Comparison of ENCODE assay signal across 8 cellular contexts in the genomic region with DNA sequence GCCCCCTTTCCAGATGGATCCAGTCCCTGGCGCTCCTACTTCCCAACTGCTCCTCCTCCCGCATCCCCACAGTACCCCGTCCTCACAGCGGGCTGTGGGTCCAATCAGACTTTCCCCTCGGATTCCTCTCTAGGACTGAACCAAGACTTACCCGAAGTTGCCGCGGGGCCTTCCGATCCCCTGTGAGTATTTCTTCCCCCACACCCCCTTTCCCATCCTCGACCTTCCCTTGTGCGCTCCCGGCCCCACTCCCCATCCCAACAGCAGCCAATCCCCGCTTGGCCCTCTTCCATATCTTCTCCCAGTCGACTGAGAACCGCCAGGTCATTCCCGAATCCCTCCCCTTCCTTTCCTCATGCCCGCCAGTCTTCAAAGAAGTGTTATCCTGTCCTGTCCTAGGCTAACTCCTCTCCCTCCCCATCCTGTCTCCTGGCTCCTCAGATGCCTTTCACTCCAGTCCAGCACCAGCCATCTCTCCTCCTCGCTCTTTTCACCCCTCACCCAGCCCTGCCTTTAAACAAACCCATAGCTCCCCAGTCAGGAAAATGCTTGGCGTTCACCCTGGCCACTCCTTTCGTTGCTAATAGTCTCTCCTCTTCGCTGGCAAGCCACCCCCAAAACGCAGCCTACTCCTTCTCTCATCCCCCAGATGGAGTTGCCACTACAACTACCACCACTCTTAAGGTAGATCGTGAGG. TPM values are rescaled to one million over a fixed set of nuclear protein-coding genes. Genes with fewer than 3 reads are reported as not detected.
A peak's percentile ranks its signal among the peaks of the same experiment; 100 is the strongest.
DNase-seq lines count a peak whose midpoint lies in the region; TF ChIP-seq lines count a peak whose summit lies in the region.

No MANE protein-coding gene starts in this region.

- H3K27me3 ChIP-seq in mammary epithelial cell (ENCODE audit: insufficient read depth, low read length): no peaks in the 10 kb centered on the region
- no peaks in the 10 kb centered on the region for H3K27me3 ChIP-seq in kidney epithelial cell (ENCODE audit: control insufficient read depth, insufficient read depth, low read length)

- in situ Hi-C loops in mammary epithelial cell (cut with MboI; ENCODE audit: low sequenced_read_pairs in 2 of 2): loop anchor here in 1 of 2 donors (10.0 kb wide), 1 partner anchor 138 kb away; no protein-coding TSS in a partner anchor

- H3K4me1 ChIP-seq in mammary epithelial cell (ENCODE audit: insufficient read depth, low read length): peaks cover 18% of the 10 kb centered on the region

- no peak for TF ChIP-seq CTCF in mammary epithelial cell (conservative IDR thresholded peaks at IDR 0.05 in 1 of 2, IDR thresholded peaks at IDR 0.05 in 1 of 2; ENCODE audit: extremely low read depth in 1 of 2, insufficient read depth in 1 of 2, low read depth in 1 of 2, low read length in 2 of 2)
- TF ChIP-seq CTCF in kidney epithelial cell (IDR thresholded peaks at IDR 0.05; ENCODE audit: insufficient read depth, low read length, poor library complexity, severe bottlenecking): no peak

- H3K9me3 ChIP-seq in mammary epithelial cell (replicated peaks; ENCODE audit: insufficient read depth, low read length): no peaks in the 10 kb centered on the region

- H3K27ac ChIP-seq in mammary epithelial cell (ENCODE audit: insufficient read depth, low read depth, low read length) (peak overlapping the region; percentile 57), substantia nigra (ENCODE audit: low read depth, low read length, poor library complexity, severe bottlenecking) (peak overlapping the region; percentile 79)

- 5% methylated on average over 7 of the region's 23 CpGs for WGBS in mammary epithelial cell (ENCODE audit: low coverage, missing lambda C conversion rate)

- BruUV-seq in mammary epithelial cell (replicated peaks; lab: Mats Ljungman, UMichigan): no TSS peak

- no peaks in the 10 kb centered on the region for H4K20me1 ChIP-seq in mammary epithelial cell (ENCODE audit: insufficient read depth, low read length)

- dilution Hi-C loops in mammary epithelial cell (cut with HindIII; ENCODE audit: low sequenced_read_pairs): no loop called here

- H3K36me3 ChIP-seq in mammary epithelial cell (ENCODE audit: insufficient read depth, low read length): peaks cover 2% of the 10 kb centered on the region
- peaks cover 1% of the 10 kb centered on the region for H3K36me3 ChIP-seq in kidney epithelial cell (ENCODE audit: control insufficient read depth, insufficient read depth, low read length)

- peak; percentile 35 for DNase-seq in NCI-H345 (lab: John Stamatoyannopoulos, UW)
- DNase-seq in NCI-H345 treated with DMSO at 0.1 percent for 48 hours (lab: John Stamatoyannopoulos, UW; ENCODE audit: unreplicated experiment): no peak
- peak; percentile 5 for DNase-seq in NCI-H1105 (lab: John Stamatoyannopoulos, UW)
- peak; percentile 24 for DNase-seq in mammary epithelial cell
- DNase-seq in kidney epithelial cell (ENCODE audit: low read depth): no peak
- DNase-seq in substantia nigra (lab: John Stamatoyannopoulos, UW): peak in 12 of 49 donors; percentile 26 to 58 (median 41)
- DNase-seq in NCI-H1417 treated with DMSO at 0.1 percent for 48 hours (lab: John Stamatoyannopoulos, UW): no peak
- DNase-seq in NCI-H2029 (lab: John Stamatoyannopoulos, UW): no peak

- intact Hi-C loops in mammary epithelial cell (cut with micrococcal nuclease): loop anchor here (2.0 to 10.0 kb wide), 3 partner anchors 26 to 278 kb away; partner anchors contain the start of genes COQ4, SPTAN1 and TRUB2

- H3K4me2 ChIP-seq in mammary epithelial cell (ENCODE audit: insufficient read depth, low read depth, low read length): peak overlapping the region; percentile 82

- H3K4me3 ChIP-seq in mammary epithelial cell (replicated peaks in 1 of 3; ENCODE audit: insufficient read depth in 1 of 3, low read depth in 2 of 3, low read length in 3 of 3) (peak overlapping the region; percentile 59 to 73 (median 66)), kidney epithelial cell (ENCODE audit: low read depth, low read length) (peak overlapping the region; percentile 59)

- H2AFZ ChIP-seq in mammary epithelial cell (ENCODE audit: low read depth, low read length): peak overlapping the region; percentile 94

- H3K9ac ChIP-seq in mammary epithelial cell (ENCODE audit: insufficient read depth, low read length): peak overlapping the region; percentile 75

- CTCF ChIA-PET in mammary epithelial cell (lab: Charles Lee; ENCODE audit: low non-redundant PET): interaction anchor here (0.6 to 0.7 kb wide), 2 partner anchors 30 to 86 kb away, joined by 4 to 8 read pairs; partner anchors contain the start of gene CIZ1

- H3K79me2 ChIP-seq in mammary epithelial cell (ENCODE audit: insufficient read depth, low read length): peaks cover 50% of the 10 kb centered on the region

RNA-seq across cellular contexts. Expression of gene SWI5, which starts 0.6 kb away (rescaled TPM):
- total RNA-seq in mammary epithelial cell (10 to 100 TPM; 13.5 to 26.3 TPM), kidney epithelial cell (37.4 and 45.5 TPM in 2 replicates)
- polyA plus RNA-seq in mammary epithelial cell: 43.8 TPM
- polyA minus RNA-seq in mammary epithelial cell: 5.2 TPM

RNA-seq across cellular contexts. Expression of gene GOLGA2, which starts 0.9 kb away (rescaled TPM):
- total RNA-seq in mammary epithelial cell: 10 to 100 TPM; 42.2 to 76.7 TPM
- polyA plus RNA-seq in mammary epithelial cell: 36.5 TPM
- polyA minus RNA-seq in mammary epithelial cell: 112 TPM
- 69.9 and 75.8 TPM in 2 replicates for total RNA-seq in kidney epithelial cell

RNA-seq across cellular contexts. Expression of gene TRUB2, which starts 45.5 kb away (rescaled TPM):
- total RNA-seq in mammary epithelial cell (10 to 100 TPM; 14.7 to 28.6 TPM), kidney epithelial cell (12.7 and 24.4 TPM in 2 replicates)
- 21.3 TPM for polyA plus RNA-seq in mammary epithelial cell
- polyA minus RNA-seq in mammary epithelial cell: 16.2 TPM

RNA-seq across cellular contexts. Expression of gene COQ4, which starts 45.9 kb away (rescaled TPM):
- 10 to 100 TPM; 32.7 to 33.7 TPM for total RNA-seq in mammary epithelial cell
- 39.9 TPM for polyA plus RNA-seq in mammary epithelial cell
- 25.3 TPM for polyA minus RNA-seq in mammary epithelial cell
- total RNA-seq in kidney epithelial cell: 46.3 and 59.8 TPM in 2 replicates

Comparison
In these comparisons a context has a peak if more than half of its experiments do, and no peak if none do; other contexts are left out.
1. DNase-seq: peak in NCI-H345 (single experiment), NCI-H1105 (single experiment) and mammary epithelial cell (single experiment); none in NCI-H345 treated with DMSO at 0.1 percent for 48 hours (single experiment), kidney epithelial cell (single experiment), NCI-H1417 treated with DMSO at 0.1 percent for 48 hours (single experiment) and NCI-H2029 (single experiment).